Comparison of ENCODE assay signal across 8 cellular contexts in the genomic region with DNA sequence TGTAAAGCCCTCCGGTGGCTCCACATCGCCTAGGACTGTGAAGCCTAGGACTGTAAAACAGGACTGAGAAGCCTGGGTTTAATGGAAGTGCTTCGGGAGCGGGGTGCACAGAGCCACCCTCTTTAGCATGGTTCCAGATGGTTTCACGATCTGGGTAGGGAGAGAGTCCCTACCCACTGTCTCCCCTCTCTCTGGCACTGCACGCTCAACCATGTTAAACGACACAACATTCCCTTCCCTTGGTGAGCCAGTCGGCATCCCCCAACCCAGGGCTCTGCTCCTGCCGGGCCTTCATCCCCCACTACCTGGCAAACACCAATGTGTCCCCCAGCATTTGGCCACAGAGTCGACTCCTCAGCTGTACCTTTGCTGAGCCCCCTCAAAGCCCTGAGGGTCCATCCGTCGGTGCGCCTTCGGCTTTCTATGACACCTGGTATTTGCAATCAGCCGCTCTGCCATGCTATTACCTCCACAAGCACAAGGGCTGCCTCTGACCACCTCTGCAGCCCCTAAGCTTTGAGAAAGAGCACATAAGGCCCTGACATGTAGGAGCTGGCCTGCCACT. TPM values are rescaled to one million over a fixed set of nuclear protein-coding genes. Genes with fewer than 3 reads are reported as not detected.
DNase-seq lines count a peak whose midpoint lies in the region; ATAC-seq and TF ChIP-seq lines count a peak whose summit lies in the region.

No MANE protein-coding gene starts in this region.

- intact Hi-C loops in activated T-helper 2 cell treated with anti-CD3 and anti-CD28 coated beads, Interferon-gamma antibody, Interleukin-2, Interleukin-4, amounts not matched to agents 10 μg/mL and 5 μg/mL and 100 μg/mL, durations not matched to agents 14 hours and 24 hours and 36 hours (cut with micrococcal nuclease), result loop anchor here (10.0 kb wide), 1 partner anchor 110 kb away; a partner anchor contains a TSS
- intact Hi-C loops in spleen (cut with DNase I; ENCODE audit: low total_unique reads), result no loop called here

- POLR2A ChIA-PET in HEK293 (lab: Yijun Ruan, JAX), result no interaction called here

- peak overlapping the region; percentile 98 for H3K4me3 ChIP-seq in HEK293 (ENCODE audit: low read depth, low read length)
- peak overlapping the region; percentile 89 for H3K4me3 ChIP-seq in iPS-11a (ENCODE audit: low read depth, low read length)
- peak overlapping the region; percentile 96 to 99 (median 98) for H3K4me3 ChIP-seq in spleen

- H3K27ac Mint-ChIP-seq in activated T-helper 2 cell treated with anti-CD3 and anti-CD28 coated beads, Interferon-gamma antibody, Interleukin-2, Interleukin-4, amounts not matched to agents 10 μg/mL and 5 μg/mL and 100 μg/mL, durations not matched to agents 14 hours and 24 hours and 36 hours, result peak overlapping the region; percentile 82

- H3K9me3 ChIP-seq in HEK293 (ENCODE audit: control insufficient read depth, insufficient read depth, low read depth, low read length) (no peaks in the 10 kb centered on the region), spleen (no peaks in the 10 kb centered on the region)

- ATAC-seq in GM21717 (IDR thresholded peaks at IDR 0.05; ENCODE audit: unreplicated experiment) (no peak), GM18870 (IDR thresholded peaks at IDR 0.05; ENCODE audit: unreplicated experiment) (no peak)

- no peaks in the 10 kb centered on the region for H3K27me3 Mint-ChIP-seq in activated T-helper 2 cell treated with anti-CD3 and anti-CD28 coated beads, Interferon-gamma antibody, Interleukin-2, Interleukin-4, amounts not matched to agents 10 μg/mL and 5 μg/mL and 100 μg/mL, durations not matched to agents 14 hours and 24 hours and 36 hours (ENCODE audit: low read depth)

- DNase-seq in activated T-helper 2 cell treated with anti-CD3 and anti-CD28 coated beads, Interferon-gamma antibody, Interleukin-2, Interleukin-4, amounts not matched to agents 10 μg/mL and 5 μg/mL and 100 μg/mL, durations not matched to agents 14 hours and 24 hours and 36 hours (ENCODE audit: low spot score), result no peak
- DNase-seq in spleen, result peak; percentile 68
- no peak for DNase-seq in GM13977 (ENCODE audit: low spot score)
- no peak for DNase-seq in HT-29 (ENCODE audit: low spot score)

- H3K4me1 Mint-ChIP-seq in activated T-helper 2 cell treated with anti-CD3 and anti-CD28 coated beads, Interferon-gamma antibody, Interleukin-2, Interleukin-4, amounts not matched to agents 10 μg/mL and 5 μg/mL and 100 μg/mL, durations not matched to agents 14 hours and 24 hours and 36 hours (ENCODE audit: low read depth), result peaks cover 17% of the 10 kb centered on the region

- CTCF ChIA-PET in HEK293 (lab: Yijun Ruan, JAX), result interaction anchor here (2.8 kb wide), 1 partner anchor 8 kb away, joined by 7 read pairs; no protein-coding TSS in a partner anchor

- no peaks in the 10 kb centered on the region for H3K27me3 ChIP-seq in spleen (replicated peaks in 1 of 7)

- H3K27ac ChIP-seq in HEK293 (ENCODE audit: extremely low read depth, low read depth, low read length) (peak overlapping the region; percentile 53; the same call in 1 of the 2 replicates), spleen (peak overlapping the region in 2 of 8 donors; percentile 81 to 87)

- whole genome bisulfite sequencing in spleen, 5 donors, result 86 to 91% (median 87%) methylated on average over 14 to 15 of the region's 15 CpGs

- H3K4me1 ChIP-seq in HEK293 (ENCODE audit: control insufficient read depth, insufficient read depth, low read length) (peaks cover 9% of the 10 kb centered on the region; the same call in 1 of the 2 replicates), spleen (peaks cover 16 to 35% (median 26%) of the 10 kb centered on the region in 6 donors)

- peak overlapping the region; percentile 96 for H3K4me3 Mint-ChIP-seq in activated T-helper 2 cell treated with anti-CD3 and anti-CD28 coated beads, Interferon-gamma antibody, Interleukin-2, Interleukin-4, amounts not matched to agents 10 μg/mL and 5 μg/mL and 100 μg/mL, durations not matched to agents 14 hours and 24 hours and 36 hours (ENCODE audit: low read depth)

- no peaks in the 10 kb centered on the region for H3K9me3 Mint-ChIP-seq in activated T-helper 2 cell treated with anti-CD3 and anti-CD28 coated beads, Interferon-gamma antibody, Interleukin-2, Interleukin-4, amounts not matched to agents 10 μg/mL and 5 μg/mL and 100 μg/mL, durations not matched to agents 14 hours and 24 hours and 36 hours

- H3K36me3 Mint-ChIP-seq in activated T-helper 2 cell treated with anti-CD3 and anti-CD28 coated beads, Interferon-gamma antibody, Interleukin-2, Interleukin-4, amounts not matched to agents 10 μg/mL and 5 μg/mL and 100 μg/mL, durations not matched to agents 14 hours and 24 hours and 36 hours (ENCODE audit: low read depth), result peaks cover 36% of the 10 kb centered on the region

- in situ Hi-C loops in GM13977 (cut with MboI; ENCODE audit: low pct_unique_long_range_greater_than_20kb, low sequenced_read_pairs, unreplicated experiment), result no loop called here

- TF ChIP-seq CTCF in HEK293 (tag by site-specific recombination; IDR thresholded peaks at IDR 0.05), result no peak
- no peak for TF ChIP-seq CTCF in spleen (IDR thresholded peaks at IDR 0.05 in 8 of 11, conservative IDR thresholded peaks at IDR 0.05 in 3 of 11)
- no peak for TF ChIP-seq CTCF in GM13977 (IDR thresholded peaks at IDR 0.05; ENCODE audit: extremely low read depth, insufficient read depth, missing control alignments)

- no peak for TF ChIP-seq POLR2A in spleen (IDR thresholded peaks at IDR 0.05)

- H3K36me3 ChIP-seq in HEK293 (ENCODE audit: control insufficient read depth in 2 of 2, insufficient read depth in 1 of 2, low read length in 2 of 2), result peaks cover 0 to 45% of the 10 kb centered on the region in 2 experiments; a peak in 1 of 3 replicates
- H3K36me3 ChIP-seq in spleen, result peaks cover 0 to 42% (median 36%) of the 10 kb centered on the region in 6 donors

TF ChIP-seq in HEK293, 187 proteins besides CTCF, POLR2A, EP300 and RAD21:
- TF ChIP-seq ZFHX2 (tag by site-specific recombination; conservative IDR thresholded peaks at IDR 0.05) (no peak), MEIS1 (CRISPR knock-in tag; IDR thresholded peaks at IDR 0.05; ENCODE audit: borderline replicate concordance) (no peak), ZNF274 (IDR thresholded peaks at IDR 0.05; ENCODE audit: low read length) (no peak), ZNF274 (tag by site-specific recombination; IDR thresholded peaks at IDR 0.05; ENCODE audit: borderline replicate concordance) (no peak), GLI2 (tag by site-specific recombination; IDR thresholded peaks at IDR 0.05; ENCODE audit: borderline replicate concordance, low read depth) (no peak), ZNF132 (tag by site-specific recombination; IDR thresholded peaks at IDR 0.05; ENCODE audit: borderline replicate concordance) (no peak), KLF1 (tag by site-specific recombination; IDR thresholded peaks at IDR 0.05) (no peak), ZNF10 (tag by site-specific recombination; IDR thresholded peaks at IDR 0.05) (no peak), ZNF521 (tag by site-specific recombination; IDR thresholded peaks at IDR 0.05) (no peak), ZNF24 (tag by site-specific recombination; IDR thresholded peaks at IDR 0.05) (no peak)
- TF ChIP-seq, protein P1, sequence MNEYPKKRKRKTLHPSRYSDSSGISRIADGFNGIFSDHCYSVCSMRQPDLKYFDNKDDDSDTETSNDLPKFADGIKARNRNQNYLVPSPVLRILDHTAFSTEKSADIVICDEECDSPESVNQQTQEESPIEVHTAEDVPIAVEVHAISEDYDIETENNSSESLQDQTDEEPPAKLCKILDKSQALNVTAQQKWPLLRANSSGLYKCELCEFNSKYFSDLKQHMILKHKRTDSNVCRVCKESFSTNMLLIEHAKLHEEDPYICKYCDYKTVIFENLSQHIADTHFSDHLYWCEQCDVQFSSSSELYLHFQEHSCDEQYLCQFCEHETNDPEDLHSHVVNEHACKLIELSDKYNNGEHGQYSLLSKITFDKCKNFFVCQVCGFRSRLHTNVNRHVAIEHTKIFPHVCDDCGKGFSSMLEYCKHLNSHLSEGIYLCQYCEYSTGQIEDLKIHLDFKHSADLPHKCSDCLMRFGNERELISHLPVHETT (tag by site-specific recombination; IDR thresholded peaks at IDR 0.05), result no peak

RNA-seq across cellular contexts. Expression of a gene that starts 1.1 kb away (rescaled TPM):
- total RNA-seq in activated T-helper 2 cell treated with anti-CD3 and anti-CD28 coated beads, Interferon-gamma antibody, Interleukin-2, Interleukin-4, amounts not matched to agents 10 μg/mL and 5 μg/mL and 100 μg/mL, durations not matched to agents 14 hours and 24 hours and 36 hours, result 112 and 114 TPM in 2 replicates
- total RNA-seq in spleen, result 100 to 1,000 TPM in 2 of 7 donors, 10 to 100 TPM in 5; 74.7 to 154 (median 85.7) TPM
- polyA plus RNA-seq in spleen, result 100 to 1,000 TPM; 273 to 441 (median 321) TPM
- total RNA-seq in HT-29 (2014; rRNA removed; shearing (Covaris generic)), result 286 and 411 TPM in 2 replicates

RNA-seq across cellular contexts. Expression of a gene that starts 5.4 kb away (rescaled TPM):
- not detected in 2 replicates for total RNA-seq in activated T-helper 2 cell treated with anti-CD3 and anti-CD28 coated beads, Interferon-gamma antibody, Interleukin-2, Interleukin-4, amounts not matched to agents 10 μg/mL and 5 μg/mL and 100 μg/mL, durations not matched to agents 14 hours and 24 hours and 36 hours
- total RNA-seq in spleen, result not detected
- not detected for polyA plus RNA-seq in spleen
- total RNA-seq in HT-29 (2014; rRNA removed; shearing (Covaris generic)), result not detected in 2 replicates
